1 cellular context compared by ENCODE assay signal in the genomic region with DNA sequence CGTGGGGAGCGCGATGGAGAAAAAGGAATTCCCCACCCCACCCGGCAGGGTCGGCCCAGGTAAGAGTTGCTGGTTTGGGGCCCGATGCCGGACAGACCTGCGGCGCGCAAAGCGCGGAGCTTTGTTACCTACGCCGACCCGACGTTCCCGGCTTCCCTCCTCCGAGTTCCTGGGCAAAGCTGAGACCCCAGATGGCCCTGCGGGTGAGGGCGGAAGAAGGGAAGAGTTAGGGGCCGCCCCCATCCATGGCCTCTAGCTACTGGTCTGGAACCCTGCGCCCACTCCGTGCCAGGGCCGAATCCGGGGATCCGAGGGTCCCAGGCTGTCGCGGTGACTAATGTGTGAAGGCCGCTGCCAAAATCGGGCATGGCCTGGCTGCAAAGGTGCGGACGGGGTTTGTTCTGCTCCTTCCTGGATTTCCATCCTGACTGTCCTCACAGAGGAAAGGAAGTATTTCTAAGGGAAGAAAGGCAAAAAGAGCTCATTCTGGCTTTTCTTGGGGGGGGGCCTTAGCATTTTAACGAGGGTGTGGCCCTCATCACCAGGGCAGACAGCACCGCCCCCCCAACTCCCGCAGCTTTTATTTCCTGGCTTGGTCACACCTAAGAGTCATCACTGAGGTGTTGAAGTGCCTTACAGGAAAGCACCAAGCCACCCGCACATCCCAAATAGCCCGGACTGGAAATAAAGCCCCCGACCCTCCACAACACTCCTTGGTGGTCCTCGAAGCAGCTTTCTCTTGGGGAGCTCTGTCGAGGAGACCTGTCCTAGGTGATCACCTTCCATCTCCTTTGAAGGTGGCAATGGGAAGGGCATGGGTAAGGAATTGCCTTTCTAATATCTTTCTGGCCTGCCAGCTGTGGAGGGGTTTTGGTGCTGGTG.
TF ChIP-seq lines count a peak whose summit lies in the region.

No MANE protein-coding gene starts in this region.

TF ChIP-seq in HepG2, 621 proteins besides CTCF, POLR2A, EP300 and RAD21 (continued from another document):
- TF ChIP-seq, protein P1, sequence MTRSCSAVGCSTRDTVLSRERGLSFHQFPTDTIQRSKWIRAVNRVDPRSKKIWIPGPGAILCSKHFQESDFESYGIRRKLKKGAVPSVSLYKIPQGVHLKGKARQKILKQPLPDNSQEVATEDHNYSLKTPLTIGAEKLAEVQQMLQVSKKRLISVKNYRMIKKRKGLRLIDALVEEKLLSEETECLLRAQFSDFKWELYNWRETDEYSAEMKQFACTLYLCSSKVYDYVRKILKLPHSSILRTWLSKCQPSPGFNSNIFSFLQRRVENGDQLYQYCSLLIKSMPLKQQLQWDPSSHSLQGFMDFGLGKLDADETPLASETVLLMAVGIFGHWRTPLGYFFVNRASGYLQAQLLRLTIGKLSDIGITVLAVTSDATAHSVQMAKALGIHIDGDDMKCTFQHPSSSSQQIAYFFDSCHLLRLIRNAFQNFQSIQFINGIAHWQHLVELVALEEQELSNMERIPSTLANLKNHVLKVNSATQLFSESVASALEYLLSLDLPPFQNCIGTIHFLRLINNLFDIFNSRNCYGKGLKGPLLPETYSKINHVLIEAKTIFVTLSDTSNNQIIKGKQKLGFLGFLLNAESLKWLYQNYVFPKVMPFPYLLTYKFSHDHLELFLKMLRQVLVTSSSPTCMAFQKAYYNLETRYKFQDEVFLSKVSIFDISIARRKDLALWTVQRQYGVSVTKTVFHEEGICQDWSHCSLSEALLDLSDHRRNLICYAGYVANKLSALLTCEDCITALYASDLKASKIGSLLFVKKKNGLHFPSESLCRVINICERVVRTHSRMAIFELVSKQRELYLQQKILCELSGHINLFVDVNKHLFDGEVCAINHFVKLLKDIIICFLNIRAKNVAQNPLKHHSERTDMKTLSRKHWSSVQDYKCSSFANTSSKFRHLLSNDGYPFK (CRISPR knock-in tag; IDR thresholded peaks at IDR 0.05; ENCODE audit: borderline replicate concordance): peak; percentile 75; the same call in 1 of the 2 replicates
- no peak for TF ChIP-seq ZNF557 (CRISPR knock-in tag; IDR thresholded peaks at IDR 0.05)
- no peak for TF ChIP-seq NPAS2 (CRISPR knock-in tag; IDR thresholded peaks at IDR 0.05; ENCODE audit: borderline replicate concordance)
- TF ChIP-seq, protein P2, sequence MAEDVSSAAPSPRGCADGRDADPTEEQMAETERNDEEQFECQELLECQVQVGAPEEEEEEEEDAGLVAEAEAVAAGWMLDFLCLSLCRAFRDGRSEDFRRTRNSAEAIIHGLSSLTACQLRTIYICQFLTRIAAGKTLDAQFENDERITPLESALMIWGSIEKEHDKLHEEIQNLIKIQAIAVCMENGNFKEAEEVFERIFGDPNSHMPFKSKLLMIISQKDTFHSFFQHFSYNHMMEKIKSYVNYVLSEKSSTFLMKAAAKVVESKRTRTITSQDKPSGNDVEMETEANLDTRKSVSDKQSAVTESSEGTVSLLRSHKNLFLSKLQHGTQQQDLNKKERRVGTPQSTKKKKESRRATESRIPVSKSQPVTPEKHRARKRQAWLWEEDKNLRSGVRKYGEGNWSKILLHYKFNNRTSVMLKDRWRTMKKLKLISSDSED (CRISPR knock-in tag; IDR thresholded peaks at IDR 0.05): no peak
- no peak for TF ChIP-seq ZNF10 (CRISPR knock-in tag; IDR thresholded peaks at IDR 0.05; ENCODE audit: borderline replicate concordance, low read depth)
- TF ChIP-seq CCDC6 (CRISPR knock-in tag; IDR thresholded peaks at IDR 0.05): 0 out of 2 replicates have a peak, but pooled peaks have one; percentile 22
- TF ChIP-seq RXRA (CRISPR knock-in tag; IDR thresholded peaks at IDR 0.05): 0 out of 2 replicates have a peak, but pooled peaks have one; percentile 33
- no peak for TF ChIP-seq ZNF616 (CRISPR knock-in tag; IDR thresholded peaks at IDR 0.05; ENCODE audit: low read depth)
- TF ChIP-seq PHF5A (CRISPR knock-in tag; IDR thresholded peaks at IDR 0.05; ENCODE audit: low read depth, unreplicated experiment): no peak
- TF ChIP-seq CENPT (CRISPR knock-in tag; IDR thresholded peaks at IDR 0.05; ENCODE audit: low read depth): no peak
- no peak for TF ChIP-seq ZFP41 (CRISPR knock-in tag; IDR thresholded peaks at IDR 0.05; ENCODE audit: borderline replicate concordance)
- no peak for TF ChIP-seq ZNF720 (CRISPR knock-in tag; IDR thresholded peaks at IDR 0.05)
- 0 out of 2 replicates have a peak, but pooled peaks have one; percentile 46 for TF ChIP-seq REL (CRISPR knock-in tag; conservative IDR thresholded peaks at IDR 0.05)
- TF ChIP-seq, protein P3, sequence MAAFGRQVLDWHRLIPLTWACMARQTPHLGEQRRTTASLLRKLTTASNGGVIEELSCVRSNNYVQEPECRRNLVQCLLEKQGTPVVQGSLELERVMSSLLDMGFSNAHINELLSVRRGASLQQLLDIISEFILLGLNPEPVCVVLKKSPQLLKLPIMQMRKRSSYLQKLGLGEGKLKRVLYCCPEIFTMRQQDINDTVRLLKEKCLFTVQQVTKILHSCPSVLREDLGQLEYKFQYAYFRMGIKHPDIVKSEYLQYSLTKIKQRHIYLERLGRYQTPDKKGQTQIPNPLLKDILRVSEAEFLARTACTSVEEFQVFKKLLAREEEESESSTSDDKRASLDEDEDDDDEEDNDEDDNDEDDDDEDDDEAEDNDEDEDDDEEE (CRISPR knock-in tag; IDR thresholded peaks at IDR 0.05): peak; percentile 14; the same call in 1 of the 2 replicates
- TF ChIP-seq, protein P4, sequence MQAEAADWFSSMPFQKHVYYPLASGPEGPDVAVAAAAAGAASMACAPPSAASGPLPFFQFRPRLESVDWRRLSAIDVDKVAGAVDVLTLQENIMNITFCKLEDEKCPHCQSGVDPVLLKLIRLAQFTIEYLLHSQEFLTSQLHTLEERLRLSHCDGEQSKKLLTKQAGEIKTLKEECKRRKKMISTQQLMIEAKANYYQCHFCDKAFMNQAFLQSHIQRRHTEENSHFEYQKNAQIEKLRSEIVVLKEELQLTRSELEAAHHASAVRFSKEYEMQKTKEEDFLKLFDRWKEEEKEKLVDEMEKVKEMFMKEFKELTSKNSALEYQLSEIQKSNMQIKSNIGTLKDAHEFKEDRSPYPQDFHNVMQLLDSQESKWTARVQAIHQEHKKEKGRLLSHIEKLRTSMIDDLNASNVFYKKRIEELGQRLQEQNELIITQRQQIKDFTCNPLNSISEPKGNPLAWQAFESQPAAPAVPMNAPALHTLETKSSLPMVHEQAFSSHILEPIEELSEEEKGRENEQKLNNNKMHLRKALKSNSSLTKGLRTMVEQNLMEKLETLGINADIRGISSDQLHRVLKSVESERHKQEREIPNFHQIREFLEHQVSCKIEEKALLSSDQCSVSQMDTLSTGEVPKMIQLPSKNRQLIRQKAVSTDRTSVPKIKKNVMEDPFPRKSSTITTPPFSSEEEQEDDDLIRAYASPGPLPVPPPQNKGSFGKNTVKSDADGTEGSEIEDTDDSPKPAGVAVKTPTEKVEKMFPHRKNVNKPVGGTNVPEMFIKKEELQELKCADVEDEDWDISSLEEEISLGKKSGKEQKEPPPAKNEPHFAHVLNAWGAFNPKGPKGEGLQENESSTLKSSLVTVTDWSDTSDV (CRISPR knock-in tag; IDR thresholded peaks at IDR 0.05): peak; percentile 83
- TF ChIP-seq, protein P5, sequence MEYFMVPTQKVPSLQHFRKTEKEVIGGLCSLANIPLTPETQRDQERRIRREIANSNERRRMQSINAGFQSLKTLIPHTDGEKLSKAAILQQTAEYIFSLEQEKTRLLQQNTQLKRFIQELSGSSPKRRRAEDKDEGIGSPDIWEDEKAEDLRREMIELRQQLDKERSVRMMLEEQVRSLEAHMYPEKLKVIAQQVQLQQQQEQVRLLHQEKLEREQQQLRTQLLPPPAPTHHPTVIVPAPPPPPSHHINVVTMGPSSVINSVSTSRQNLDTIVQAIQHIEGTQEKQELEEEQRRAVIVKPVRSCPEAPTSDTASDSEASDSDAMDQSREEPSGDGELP (IDR thresholded peaks at IDR 0.05; ENCODE audit: borderline replicate concordance, low read depth): no peak
- TF ChIP-seq RNF2 (conservative IDR thresholded peaks at IDR 0.05; ENCODE audit: low read depth): no peak
- no peak; the same call in 1 of the 2 replicates for TF ChIP-seq ZNF256 (CRISPR knock-in tag; conservative IDR thresholded peaks at IDR 0.05)
- no peak for TF ChIP-seq ZNF878 (CRISPR knock-in tag; IDR thresholded peaks at IDR 0.05)
- TF ChIP-seq, protein P6, sequence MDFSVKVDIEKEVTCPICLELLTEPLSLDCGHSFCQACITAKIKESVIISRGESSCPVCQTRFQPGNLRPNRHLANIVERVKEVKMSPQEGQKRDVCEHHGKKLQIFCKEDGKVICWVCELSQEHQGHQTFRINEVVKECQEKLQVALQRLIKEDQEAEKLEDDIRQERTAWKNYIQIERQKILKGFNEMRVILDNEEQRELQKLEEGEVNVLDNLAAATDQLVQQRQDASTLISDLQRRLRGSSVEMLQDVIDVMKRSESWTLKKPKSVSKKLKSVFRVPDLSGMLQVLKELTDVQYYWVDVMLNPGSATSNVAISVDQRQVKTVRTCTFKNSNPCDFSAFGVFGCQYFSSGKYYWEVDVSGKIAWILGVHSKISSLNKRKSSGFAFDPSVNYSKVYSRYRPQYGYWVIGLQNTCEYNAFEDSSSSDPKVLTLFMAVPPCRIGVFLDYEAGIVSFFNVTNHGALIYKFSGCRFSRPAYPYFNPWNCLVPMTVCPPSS (IDR thresholded peaks at IDR 0.05): no peak
- TF ChIP-seq SIN3A (IDR thresholded peaks at IDR 0.05; ENCODE audit: borderline replicate concordance, low read depth, low read length): peak; percentile 40; the same call in 1 of the 2 replicates
